ENCODE assay signal across 8 cellular contexts in genomic region chr13:98445340-98446233, GRCh38.
A peak's percentile ranks its signal among the peaks of the same experiment; 100 is the strongest.
DNase-seq lines count a peak whose midpoint lies in the region; ATAC-seq and TF ChIP-seq lines count a peak whose summit lies in the region.

No MANE protein-coding gene starts in this region.

- DNase-seq in OCI-M1 (lab: John Stamatoyannopoulos, UW): peak; percentile 79
- peak; percentile 85 for DNase-seq in activated T-cell treated with anti-CD3 and anti-CD28 coated beads, Interleukin-2, amount 50 U/mL, for 1 hour
- DNase-seq in esophagus squamous epithelium (lab: John Stamatoyannopoulos, UW): no peak
- peak in 44 of 56 donors; percentile 9 to 80 (median 36) for DNase-seq in nucleus accumbens (lab: John Stamatoyannopoulos, UW)

- intact Hi-C loops in esophagus squamous epithelium (cut with DNase I): loop anchor here (5.0 kb wide), 2 partner anchors 207 to 227 kb away; no protein-coding TSS in a partner anchor

- TF ChIP-seq CTCF in C4-2B (conservative IDR thresholded peaks at IDR 0.05) (peak; percentile 93), esophagus squamous epithelium (IDR thresholded peaks at IDR 0.05) (peak; percentile 92 to 97 (median 94))

- H3K27me3 ChIP-seq in esophagus squamous epithelium: no peaks in the 10 kb centered on the region
- H3K27me3 ChIP-seq in thymus (ENCODE audit: control insufficient read depth, insufficient read depth): no peaks in the 10 kb centered on the region

- ATAC-seq in GM19043 (IDR thresholded peaks at IDR 0.05; ENCODE audit: low read depth, unreplicated experiment): peak; percentile 91
- peak; percentile 88 for ATAC-seq in HG03196 (IDR thresholded peaks at IDR 0.05; ENCODE audit: unreplicated experiment)

- H3K9me3 ChIP-seq in esophagus squamous epithelium (no peaks in the 10 kb centered on the region), thymus (ENCODE audit: control insufficient read depth) (no peaks in the 10 kb centered on the region)

- H3K4me3 ChIP-seq in esophagus squamous epithelium: peak overlapping the region in 1 of 4 donors; percentile 21
- H3K4me3 ChIP-seq in thymus (ENCODE audit: low read length): no peak overlapping the region

- TF ChIP-seq POLR2A in esophagus squamous epithelium (IDR thresholded peaks at IDR 0.05): no peak

- WGBS in esophagus squamous epithelium, 2 donors: 5 to 11% methylated on average over 2 to 8 of the region's 18 CpGs
- 30% methylated on average over 18 of the region's 18 CpGs for WGBS in thymus

- H3K36me3 ChIP-seq in esophagus squamous epithelium (peaks cover 0 to 47% (median 3%) of the 10 kb centered on the region in 3 donors), thymus (ENCODE audit: control insufficient read depth, insufficient read depth) (peaks cover 32% of the 10 kb centered on the region)

- H3K27ac ChIP-seq in C4-2B (no peak overlapping the region), esophagus squamous epithelium (peak overlapping the region; percentile 32 to 85 (median 51)), thymus (ENCODE audit: low read depth) (peak overlapping the region; percentile 75)

- H3K4me1 ChIP-seq in esophagus squamous epithelium: peaks cover 0 to 44% (median 16%) of the 10 kb centered on the region in 3 donors
- H3K4me1 ChIP-seq in thymus (ENCODE audit: control insufficient read depth, insufficient read depth, low read length): peaks cover 15% of the 10 kb centered on the region
